In the genomic region with DNA sequence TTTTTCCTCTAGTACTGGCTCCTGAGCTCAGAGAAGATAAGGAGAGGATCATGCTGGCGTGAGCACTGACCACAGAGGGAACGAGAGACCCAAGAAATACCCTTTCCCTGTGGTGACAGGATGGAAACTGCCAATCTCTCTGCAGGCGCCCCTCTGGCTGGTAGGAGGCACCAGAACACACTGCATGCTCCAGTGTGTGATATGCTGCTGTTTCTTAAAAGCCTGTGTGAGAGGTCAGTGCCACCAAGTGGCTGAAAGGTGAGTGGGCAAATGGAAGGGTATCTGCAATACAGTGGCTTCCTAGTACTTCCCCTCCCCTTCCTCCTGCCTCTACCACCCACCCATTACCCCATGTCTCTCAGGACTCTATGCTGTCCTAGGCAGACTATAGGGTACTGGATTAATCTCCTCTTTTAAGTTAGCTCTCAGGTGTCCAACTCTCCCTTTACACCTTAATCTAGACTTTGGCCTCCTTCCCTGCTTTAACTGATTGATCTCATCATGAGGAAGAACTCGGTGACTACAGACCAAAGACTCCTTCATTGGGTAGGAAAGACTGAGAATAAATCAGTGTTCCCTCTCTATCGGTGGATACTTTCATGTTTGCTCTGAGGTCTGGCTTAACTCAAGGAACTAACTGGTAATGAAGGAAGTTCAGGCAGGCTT, we compare ENCODE assay signal across 8 cellular contexts.
DNase-seq lines count a peak whose midpoint lies in the region; ATAC-seq and TF ChIP-seq lines count a peak whose summit lies in the region.

No MANE protein-coding gene starts in this region.

- H3K79me2 ChIP-seq in SK-N-SH (ENCODE audit: insufficient read depth) = no peaks in the 10 kb centered on the region

- TF ChIP-seq CTCF in SK-N-SH (IDR thresholded peaks at IDR 0.05) (no peak), HL-60 (IDR thresholded peaks at IDR 0.05; ENCODE audit: insufficient read depth, low read length) (peak; percentile 44), fibroblast of the aortic adventitia (IDR thresholded peaks at IDR 0.05; ENCODE audit: insufficient read depth, low read length) (peak; percentile 18)

- H3K36me3 ChIP-seq in SK-N-SH (replicated peaks in 1 of 2; ENCODE audit: control insufficient read depth in 1 of 2, insufficient read depth in 2 of 2, low read length in 1 of 2) = no peaks in the 10 kb centered on the region

- H3K9me2 ChIP-seq in SK-N-SH = no peaks in the 10 kb centered on the region

- CTCF ChIA-PET in SK-N-SH (lab: Yijun Ruan, JAX) = interaction anchor here (0.5 to 1.9 kb wide), 19 partner anchors 9 to 776 kb away, joined by 3 to 17 read pairs (median 4); a partner anchor contains a TSS

- no peak; the same call in 2 of the 3 replicates for ATAC-seq in SK-N-SH treated with all-trans-retinoic acid at 6 μM for 48 hours
- ATAC-seq in GM21529 (IDR thresholded peaks at IDR 0.05; ENCODE audit: unreplicated experiment) = peak; percentile 99

- peak; percentile 45 for DNase-seq in SK-N-SH
- DNase-seq in HL-60 (ENCODE audit: low read depth in 1 of 2, low spot score in 1 of 2) = peak in 1 of 2 experiments; percentile 25
- DNase-seq in RKO (ENCODE audit: low spot score) = peak; percentile 65
- peak; percentile 4 for DNase-seq in fibroblast of the aortic adventitia (ENCODE audit: low read depth)
- DNase-seq in pons (ENCODE audit: low spot score) = peak; percentile 37
- DNase-seq in NCI-H128 (lab: John Stamatoyannopoulos, UW; ENCODE audit: unreplicated experiment) = no peak

- H3K4me3 ChIP-seq in SK-N-SH (ENCODE audit: low read depth in 2 of 2, low read length in 1 of 2) (no peak overlapping the region; a peak in 1 of 4 replicates), HL-60 (replicated peaks; ENCODE audit: insufficient read depth, low read length) (no peak overlapping the region), fibroblast of the aortic adventitia (ENCODE audit: low read depth, low read length) (no peak overlapping the region)

- H3K4me1 ChIP-seq in SK-N-SH (ENCODE audit: control insufficient read depth in 1 of 2, insufficient read depth in 2 of 2, low read depth in 1 of 2, low read length in 1 of 2) = no peaks in the 10 kb centered on the region; a peak in 1 of 4 replicates

- no peak overlapping the region for H3K9ac ChIP-seq in SK-N-SH

- H3K4me2 ChIP-seq in SK-N-SH = no peak overlapping the region

- H2AFZ ChIP-seq in SK-N-SH (ENCODE audit: low read depth) = no peak overlapping the region

- H4K20me1 ChIP-seq in SK-N-SH (ENCODE audit: insufficient read depth) = no peaks in the 10 kb centered on the region

- H3F3A ChIP-seq in SK-N-SH (replicated peaks; ENCODE audit: insufficient read depth) = no peaks in the 10 kb centered on the region

- H3K27ac ChIP-seq in SK-N-SH (ENCODE audit: low read depth in 2 of 2, low read length in 1 of 2) (no peak overlapping the region), HL-60 (replicated peaks) (no peak overlapping the region)

- TF ChIP-seq RAD21 in SK-N-SH (IDR thresholded peaks at IDR 0.05; ENCODE audit: low read length) = peak; percentile 84

- POLR2A ChIA-PET in SK-N-SH (lab: Yijun Ruan, JAX) = no interaction called here

- no peaks in the 10 kb centered on the region for H3K9me3 ChIP-seq in SK-N-SH

- no peak for TF ChIP-seq EP300 in SK-N-SH (IDR thresholded peaks at IDR 0.05; ENCODE audit: borderline replicate concordance in 1 of 2, low read depth in 1 of 2, low read length in 1 of 2)

- 13% methylated on average over 5 of the region's 5 CpGs for WGBS in SK-N-SH (ENCODE audit: low lambda C conversion rate)

- no peaks in the 10 kb centered on the region for H3K27me3 ChIP-seq in SK-N-SH (ENCODE audit: insufficient read depth)
- H3K27me3 ChIP-seq in HL-60 (ENCODE audit: insufficient read depth, poor library complexity, severe bottlenecking) = no peaks in the 10 kb centered on the region

TF ChIP-seq in SK-N-SH, 30 proteins besides CTCF, POLR2A, EP300 and RAD21 (continues in another document):
- peak; percentile 18; the same call in 1 of the 2 replicates for TF ChIP-seq MXI1 (IDR thresholded peaks at IDR 0.05; ENCODE audit: low read depth, low read length)
- peak; percentile 66 for TF ChIP-seq SMC3 (IDR thresholded peaks at IDR 0.05; ENCODE audit: low read depth, low read length)
- no peak for TF ChIP-seq YY1 (IDR thresholded peaks at IDR 0.05; ENCODE audit: low read depth)
- TF ChIP-seq RXRA (IDR thresholded peaks at IDR 0.05; ENCODE audit: borderline replicate concordance, low read depth) = no peak
- TF ChIP-seq NRF1 (IDR thresholded peaks at IDR 0.05; ENCODE audit: low read depth, low read length) = no peak
- TF ChIP-seq POLR2AphosphoS5 (IDR thresholded peaks at IDR 0.05; ENCODE audit: low read depth, low read length) = no peak
- TF ChIP-seq RFX5 (IDR thresholded peaks at IDR 0.05; ENCODE audit: low read length) = no peak
- no peak for TF ChIP-seq TEAD4 (IDR thresholded peaks at IDR 0.05; ENCODE audit: borderline replicate concordance, insufficient read depth)
- TF ChIP-seq JUND (IDR thresholded peaks at IDR 0.05) = no peak
- TF ChIP-seq SIN3A (IDR thresholded peaks at IDR 0.05; ENCODE audit: borderline replicate concordance, low read depth, low read length) = no peak
- TF ChIP-seq, protein P1, sequence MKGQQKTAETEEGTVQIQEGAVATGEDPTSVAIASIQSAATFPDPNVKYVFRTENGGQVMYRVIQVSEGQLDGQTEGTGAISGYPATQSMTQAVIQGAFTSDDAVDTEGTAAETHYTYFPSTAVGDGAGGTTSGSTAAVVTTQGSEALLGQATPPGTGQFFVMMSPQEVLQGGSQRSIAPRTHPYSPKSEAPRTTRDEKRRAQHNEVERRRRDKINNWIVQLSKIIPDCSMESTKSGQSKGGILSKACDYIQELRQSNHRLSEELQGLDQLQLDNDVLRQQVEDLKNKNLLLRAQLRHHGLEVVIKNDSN (IDR thresholded peaks at IDR 0.05; ENCODE audit: borderline replicate concordance, low read depth) = no peak
- TF ChIP-seq, protein P2, sequence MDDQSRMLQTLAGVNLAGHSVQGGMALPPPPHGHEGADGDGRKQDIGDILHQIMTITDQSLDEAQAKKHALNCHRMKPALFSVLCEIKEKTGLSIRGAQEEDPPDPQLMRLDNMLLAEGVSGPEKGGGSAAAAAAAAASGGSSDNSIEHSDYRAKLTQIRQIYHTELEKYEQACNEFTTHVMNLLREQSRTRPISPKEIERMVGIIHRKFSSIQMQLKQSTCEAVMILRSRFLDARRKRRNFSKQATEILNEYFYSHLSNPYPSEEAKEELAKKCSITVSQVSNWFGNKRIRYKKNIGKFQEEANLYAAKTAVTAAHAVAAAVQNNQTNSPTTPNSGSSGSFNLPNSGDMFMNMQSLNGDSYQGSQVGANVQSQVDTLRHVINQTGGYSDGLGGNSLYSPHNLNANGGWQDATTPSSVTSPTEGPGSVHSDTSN (IDR thresholded peaks at IDR 0.05) = no peak
- no peak for TF ChIP-seq GATA2 (CRISPR knock-in tag; IDR thresholded peaks at IDR 0.05)

TF ChIP-seq in SK-N-SH treated with all-trans-retinoic acid at 6 μM for 48 hours, 23 proteins besides CTCF, POLR2A, EP300 and RAD21:
- no peak for TF ChIP-seq ZNF565 (CRISPR knock-in tag; conservative IDR thresholded peaks at IDR 0.05; ENCODE audit: low read depth)
